Comparison of ENCODE assay signal across 27 cellular contexts in genomic region chr1:206427296-206427695, GRCh38.
"Had no signal": no experiment of that assay in that cellular context is flagged by ENCODE, and none has a peak within 500 bp of the region (broad histone marks: within the 10 kb centered on the region; RNA-seq: fewer than 3 reads in every experiment).

No MANE protein-coding gene starts in this region.

- DNase-seq: activated B cell treated with CpG ODN at 0.5 μM for 24 hours; activated CD4-positive, alpha-beta T cell treated with anti-CD3 and anti-CD28 coated beads for 48 hours; activated CD4-positive, alpha-beta T cell treated with anti-CD3 and anti-CD28 coated beads, Interleukin-2, amount 50 U/mL, for 1 hour; activated CD4-positive, alpha-beta T cell treated with anti-CD3 and anti-CD28 coated beads, Interleukin-2, amount 50 U/mL, for 48 hours; activated CD8-positive, alpha-beta memory T cell treated with anti-CD3 and anti-CD28 coated beads for 24 hours; activated CD8-positive, alpha-beta T cell treated with anti-CD3 and anti-CD28 coated beads for 36 hours; activated effector memory CD4-positive, alpha-beta T cell treated with anti-CD3 and anti-CD28 coated beads, Interleukin-2, amount 50 U/mL, for 16 hours; activated naive CD4-positive, alpha-beta T cell treated with anti-CD3 and anti-CD28 coated beads for 36 hours; activated naive CD8-positive, alpha-beta T cell treated with anti-CD3 and anti-CD28 coated beads for 36 hours; activated naive CD8-positive, alpha-beta T cell treated with anti-CD3 and anti-CD28 coated beads, Interleukin-2, amount 50 U/mL, for 24 hours; activated T-cell treated with anti-CD3 and anti-CD28 coated beads, Interleukin-2, amount 50 U/mL, for 4 hours; adrenal gland; amygdala; aorta; body of pancreas; cortex of kidney; dermis blood vessel endothelial cell; effector CD4-positive, alpha-beta T cell; effector memory CD8-positive, alpha-beta T cell; erythroblast; foreskin keratinocyte; gastrocnemius medialis; glutamatergic neuron; heart left ventricle; T-helper 17 cell; T1000; WERI-Rb-1 had no signal
